In the genomic region with DNA sequence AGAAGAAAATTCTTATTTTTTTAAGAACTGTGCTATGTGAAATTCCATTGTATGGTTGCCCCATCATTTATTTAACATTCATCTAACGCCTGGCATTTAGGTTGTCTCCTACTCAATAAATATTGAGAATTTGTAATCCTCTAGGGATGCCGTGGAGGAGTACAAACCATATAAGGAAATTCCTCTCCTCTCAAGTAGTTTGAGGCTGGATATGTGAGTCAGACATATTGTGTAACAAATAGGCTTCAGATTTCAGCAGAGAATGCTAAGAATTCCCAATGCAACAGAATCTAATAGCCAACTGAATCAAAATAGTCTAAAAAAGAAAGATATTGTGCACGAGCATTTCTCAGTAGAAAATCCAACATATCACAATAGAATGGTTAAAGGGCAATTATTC, we compare ENCODE assay signal across 13 cellular contexts.
DNase-seq lines count a peak whose midpoint lies in the region; ATAC-seq, FAIRE-seq and TF ChIP-seq lines count a peak whose summit lies in the region.
"Had no signal": no experiment of that assay in that cellular context is flagged by ENCODE, and none has a peak within 500 bp of the region (broad histone marks: within the 10 kb centered on the region; RNA-seq: fewer than 3 reads in every experiment).

No MANE protein-coding gene starts in this region.

- no peak overlapping the region for H3K4me3 ChIP-seq in gastrocnemius medialis

- no peaks in the 10 kb centered on the region for H3K27me3 ChIP-seq in gastrocnemius medialis

- no peaks in the 10 kb centered on the region for H3K9me3 ChIP-seq in gastrocnemius medialis

- no peak for TF ChIP-seq CTCF in gastrocnemius medialis (IDR thresholded peaks at IDR 0.05 in 4 of 5, conservative IDR thresholded peaks at IDR 0.05 in 1 of 5)

- in situ Hi-C loops in gastrocnemius medialis (cut with MboI; ENCODE audit: low sequenced_read_pairs in 4 of 4): no loop called here

- no peak overlapping the region for H3K27ac ChIP-seq in gastrocnemius medialis

- ATAC-seq in gastrocnemius medialis (peak; percentile 33 to 44), HG03457 (IDR thresholded peaks at IDR 0.05; ENCODE audit: unreplicated experiment) (no peak), GM18909 (IDR thresholded peaks at IDR 0.05; ENCODE audit: poor library complexity, unreplicated experiment) (no peak), HG03378 (IDR thresholded peaks at IDR 0.05; ENCODE audit: unreplicated experiment) (no peak)
- ATAC-seq: T-cell had no signal

- no peaks in the 10 kb centered on the region for H3K36me3 ChIP-seq in gastrocnemius medialis

- intact Hi-C loops in gastrocnemius medialis (cut with DNase I; ENCODE audit: low total_unique reads): no loop called here

- no peak for TF ChIP-seq POLR2A in gastrocnemius medialis (IDR thresholded peaks at IDR 0.05)
- TF ChIP-seq POLR2A in GM12891 (IDR thresholded peaks at IDR 0.05; ENCODE audit: low read depth, low read length): no peak

- no peaks in the 10 kb centered on the region for H3K4me1 ChIP-seq in gastrocnemius medialis

- DNase-seq in GM03348 (ENCODE audit: low spot score) (peak; percentile 83), NCI-H2196 (lab: John Stamatoyannopoulos, UW; ENCODE audit: unreplicated experiment) (peak; percentile 53), fibroblast of gingiva (ENCODE audit: low read depth) (peak; percentile 95), gastrocnemius medialis (no peak), GM12891 (ENCODE audit: insufficient read length, low spot score) (no peak)
- DNase-seq: dermis blood vessel endothelial cell, GF-D8, kidney, NCI-H1092 treated with DMSO at 0.1 percent for 48 hours, T-cell had no signal

- FAIRE-seq in GM12891 (lab: Jason Lieb, UNC): no peak
- FAIRE-seq: kidney had no signal

TF ChIP-seq in GM12891, 5 proteins besides CTCF, POLR2A, EP300 and RAD21:
- TF ChIP-seq POU2F2 (IDR thresholded peaks at IDR 0.05; ENCODE audit: low read depth, low read length) (no peak), TAF1 (IDR thresholded peaks at IDR 0.05; ENCODE audit: low read depth, low read length) (no peak), SPI1 (IDR thresholded peaks at IDR 0.05; ENCODE audit: low read depth, low read length) (no peak), PAX5 (IDR thresholded peaks at IDR 0.05; ENCODE audit: insufficient read depth, low read length, severe bottlenecking) (no peak), POLR2AphosphoS5 (IDR thresholded peaks at IDR 0.05; ENCODE audit: low read depth, low read length) (no peak)

Comparison
In these comparisons a context has a peak if more than half of its experiments do, and no peak if none do; other contexts are left out.
1. DNase-seq: peak in GM03348 (single experiment), NCI-H2196 (single experiment) and fibroblast of gingiva (single experiment); none in gastrocnemius medialis (0 of 2) and GM12891 (single experiment).
2. ATAC-seq: peak in gastrocnemius medialis (2 of 2); none in HG03457 (single experiment), GM18909 (single experiment) and HG03378 (single experiment).